In genomic region chr9:86723351-86723750, GRCh38 we compare ENCODE assay signal across 19 cellular contexts.
DNase-seq lines count a peak whose midpoint lies in the region; ATAC-seq and TF ChIP-seq lines count a peak whose summit lies in the region.
"Had no signal": no experiment of that assay in that cellular context is flagged by ENCODE, and none has a peak within 500 bp of the region (broad histone marks: within the 10 kb centered on the region; RNA-seq: fewer than 3 reads in every experiment).

No MANE protein-coding gene starts in this region.

- TF ChIP-seq POLR2A in NB4 (IDR thresholded peaks at IDR 0.05; ENCODE audit: extremely low read depth, insufficient read length) (no peak), gastroesophageal sphincter (IDR thresholded peaks at IDR 0.05) (no peak)

- H3K27ac ChIP-seq in BLaER1 (no peak overlapping the region), gastroesophageal sphincter (peak overlapping the region in 3 of 4 donors; percentile 31 to 71 (median 71)), smooth muscle cell (ENCODE audit: low read depth) (peak overlapping the region; percentile 91), aorta (ENCODE audit: low read depth in 1 of 2, low read length in 2 of 2) (no peak overlapping the region)
- H3K27ac ChIP-seq: KMS-11 had no signal

- CTCF ChIA-PET in activated naive CD4-positive, alpha-beta T cell treated with anti-CD3 and anti-CD28 coated beads, Interleukin-2, amount 10 ng/mL, durations not matched to agents 7 days and 5 days (lab: Charles Lee) = no interaction called here

- no peak overlapping the region for H3K4me3 ChIP-seq in BLaER1
- H3K4me3 ChIP-seq in NB4 (ENCODE audit: low read depth, low read length) = no peak overlapping the region
- no peak overlapping the region for H3K4me3 ChIP-seq in gastroesophageal sphincter
- H3K4me3 ChIP-seq in smooth muscle cell = no peak overlapping the region
- H3K4me3 ChIP-seq in aorta (ENCODE audit: low read length in 2 of 2) = no peak overlapping the region
- H3K4me3 ChIP-seq: GM12878 had no signal

- no peaks in the 10 kb centered on the region for H3K36me3 Mint-ChIP-seq in activated naive CD4-positive, alpha-beta T cell treated with anti-CD3 and anti-CD28 coated beads, Interleukin-2, amount 10 ng/mL, durations not matched to agents 7 days and 5 days

- H3K79me2 ChIP-seq in smooth muscle cell (ENCODE audit: low read depth) = no peaks in the 10 kb centered on the region

- H3K27me3 ChIP-seq in BLaER1 (no peaks in the 10 kb centered on the region), gastroesophageal sphincter (no peaks in the 10 kb centered on the region), smooth muscle cell (ENCODE audit: low read depth) (no peaks in the 10 kb centered on the region), aorta (ENCODE audit: control insufficient read depth in 1 of 2, insufficient read depth in 2 of 2, low read length in 1 of 2) (no peaks in the 10 kb centered on the region)

- intact Hi-C loops in aorta (cut with DNase I) = no loop called here

- H3K4me1 ChIP-seq in BLaER1 (peaks cover 11% of the 10 kb centered on the region), gastroesophageal sphincter (peaks cover 0 to 28% (median 3%) of the 10 kb centered on the region in 3 donors), smooth muscle cell (ENCODE audit: low read depth) (peaks cover 19% of the 10 kb centered on the region), aorta (ENCODE audit: control insufficient read depth in 1 of 2, insufficient read depth in 2 of 2, low read length in 2 of 2) (peaks cover 6 to 10% of the 10 kb centered on the region in 2 donors)

- 0 out of 2 replicates have a peak, but pooled peaks cover 4% of the 10 kb centered on the region for H3K9me3 ChIP-seq in BLaER1
- H3K9me3 ChIP-seq in gastroesophageal sphincter = no peaks in the 10 kb centered on the region
- H3K9me3 ChIP-seq in smooth muscle cell (replicated peaks; ENCODE audit: low read depth) = no peaks in the 10 kb centered on the region
- no peaks in the 10 kb centered on the region for H3K9me3 ChIP-seq in aorta (ENCODE audit: control insufficient read depth, low read length)

- peak overlapping the region; percentile 34 for H3K4me2 ChIP-seq in BLaER1
- peak overlapping the region; percentile 69 for H3K4me2 ChIP-seq in smooth muscle cell
- H3K4me2 ChIP-seq: KMS-11 had no signal

- TF ChIP-seq EP300 in gastroesophageal sphincter (IDR thresholded peaks at IDR 0.05) = no peak

- WGBS in gastroesophageal sphincter (ENCODE audit: low coverage in 1 of 2), 2 donors = 74 to 75% methylated on average over 2 to 3 of the region's 3 CpGs
- WGBS in smooth muscle cell (ENCODE audit: low lambda C conversion rate) = 45% methylated on average over 3 of the region's 3 CpGs
- 79 to 84% methylated on average over 3 of the region's 3 CpGs for WGBS in aorta, 2 donors

- H3K4me3 Mint-ChIP-seq in activated naive CD4-positive, alpha-beta T cell treated with anti-CD3 and anti-CD28 coated beads, Interleukin-2, amount 10 ng/mL, durations not matched to agents 7 days and 5 days = no peak overlapping the region

- H3K9me3 Mint-ChIP-seq in activated naive CD4-positive, alpha-beta T cell treated with anti-CD3 and anti-CD28 coated beads, Interleukin-2, amount 10 ng/mL, durations not matched to agents 7 days and 5 days = no peaks in the 10 kb centered on the region

- no peak overlapping the region for H3K9ac ChIP-seq in BLaER1
- no peak overlapping the region for H3K9ac ChIP-seq in smooth muscle cell (ENCODE audit: low read depth)
- H3K9ac ChIP-seq: KMS-11 had no signal

- H3K4me1 Mint-ChIP-seq in activated naive CD4-positive, alpha-beta T cell treated with anti-CD3 and anti-CD28 coated beads, Interleukin-2, amount 10 ng/mL, durations not matched to agents 7 days and 5 days = no peaks in the 10 kb centered on the region

- no peak overlapping the region for H3K27ac Mint-ChIP-seq in activated naive CD4-positive, alpha-beta T cell treated with anti-CD3 and anti-CD28 coated beads, Interleukin-2, amount 10 ng/mL, durations not matched to agents 7 days and 5 days

- peaks cover 21% of the 10 kb centered on the region for H3F3A ChIP-seq in smooth muscle cell (ENCODE audit: low read depth)

- no peaks in the 10 kb centered on the region for H3K27me3 Mint-ChIP-seq in activated naive CD4-positive, alpha-beta T cell treated with anti-CD3 and anti-CD28 coated beads, Interleukin-2, amount 10 ng/mL, durations not matched to agents 7 days and 5 days

- DNase-seq in NB4 (ENCODE audit: low read depth) (peak; percentile 20), smooth muscle cell (lab: John Stamatoyannopoulos, UW; ENCODE audit: unreplicated experiment) (no peak), NCI-H1930 (lab: John Stamatoyannopoulos, UW) (no peak), aorta (no peak)
- no peak for DNase-seq in activated naive CD4-positive, alpha-beta T cell treated with anti-CD3 and anti-CD28 coated beads, Interleukin-2, amount 10 ng/mL, durations not matched to agents 7 days and 5 days
- DNase-seq: activated T-cell treated with anti-CD3 and anti-CD28 coated beads, Interleukin-2, amount 50 U/mL, for 48 hours; Calu3; caudate nucleus; effector CD4-positive, alpha-beta T cell; left colon; NCI-H1436 treated with DMSO at 0.1 percent for 48 hours; NCI-H226; SIG-M5; stimulated activated naive CD4-positive, alpha-beta T cell had no signal

- ATAC-seq in gastroesophageal sphincter (no peak), HG03571 (IDR thresholded peaks at IDR 0.05; ENCODE audit: unreplicated experiment) (no peak), aorta (ENCODE audit: low FRiP score) (no peak)
- ATAC-seq: GM12878, left colon had no signal

- no peaks in the 10 kb centered on the region for H3K36me3 ChIP-seq in BLaER1
- no peaks in the 10 kb centered on the region for H3K36me3 ChIP-seq in gastroesophageal sphincter
- no peaks in the 10 kb centered on the region for H3K36me3 ChIP-seq in smooth muscle cell (ENCODE audit: low read depth)
- H3K36me3 ChIP-seq in aorta (ENCODE audit: control insufficient read depth in 1 of 2, insufficient read depth in 2 of 2, low read length in 1 of 2) = no peaks in the 10 kb centered on the region

- TF ChIP-seq CTCF in NB4 (IDR thresholded peaks at IDR 0.05; ENCODE audit: low read depth, low read length) (no peak), gastroesophageal sphincter (IDR thresholded peaks at IDR 0.05) (no peak), smooth muscle cell (IDR thresholded peaks at IDR 0.05; ENCODE audit: borderline replicate concordance, insufficient read depth, poor library complexity, severe bottlenecking) (no peak)

- H4K20me1 ChIP-seq in BLaER1 = no peaks in the 10 kb centered on the region
- H4K20me1 ChIP-seq in smooth muscle cell (ENCODE audit: low read depth) = no peaks in the 10 kb centered on the region

- H2AFZ ChIP-seq in smooth muscle cell (ENCODE audit: low read depth) = no peak overlapping the region

Comparison
In these comparisons a context has a peak if more than half of its experiments do, and no peak if none do; other contexts are left out.
1. H3K27ac ChIP-seq: peak in gastroesophageal sphincter (3 of 4) and smooth muscle cell (single experiment); none in BLaER1 (single experiment) and aorta (0 of 2).